In genomic region chr10:71489077-71489476, GRCh38 we compare ENCODE assay signal across 26 cellular contexts.
DNase-seq lines count a peak whose midpoint lies in the region; ATAC-seq, FAIRE-seq and TF ChIP-seq lines count a peak whose summit lies in the region.
"Had no signal": no experiment of that assay in that cellular context is flagged by ENCODE, and none has a peak within 500 bp of the region (broad histone marks: within the 10 kb centered on the region; RNA-seq: fewer than 3 reads in every experiment).

No MANE protein-coding gene starts in this region.

- TF ChIP-seq CTCF in HEK293 (tag by site-specific recombination; IDR thresholded peaks at IDR 0.05) = no peak
- TF ChIP-seq CTCF in K562 (IDR thresholded peaks at IDR 0.05 in 2 of 3, conservative IDR thresholded peaks at IDR 0.05 in 1 of 3; ENCODE audit: insufficient read depth in 2 of 3, low read depth in 1 of 3, low read length in 3 of 3) = no peak
- TF ChIP-seq CTCF in pancreas (IDR thresholded peaks at IDR 0.05) = no peak

- FAIRE-seq in K562 (lab: Jason Lieb, UNC) (no peak), pancreas (lab: Jason Lieb, UNC) (no peak)
- FAIRE-seq: A204.1, GM12878, GM12892, GM18507 had no signal

- H3K27ac ChIP-seq in HEK293 (ENCODE audit: extremely low read depth, low read depth, low read length) (no peak overlapping the region), K562 (ENCODE audit: extremely low read depth, low read depth, low read length) (no peak overlapping the region), pancreas (no peak overlapping the region)
- H3K27ac ChIP-seq: BLaER1 had no signal

- no peaks in the 10 kb centered on the region for H3K9me1 ChIP-seq in K562 (ENCODE audit: control insufficient read depth, insufficient read depth, low read length)

- no peak for ATAC-seq in K562
- ATAC-seq in sciatic nerve = no peak
- ATAC-seq in pancreas = no peak
- ATAC-seq: GM12878 had no signal

- no peak overlapping the region for H3K4me2 ChIP-seq in K562 (ENCODE audit: insufficient read depth, low read length)
- H3K4me2 ChIP-seq: BLaER1 had no signal

- H3K36me3 ChIP-seq in HEK293 (ENCODE audit: control insufficient read depth in 2 of 2, insufficient read depth in 1 of 2, low read length in 2 of 2) = no peaks in the 10 kb centered on the region
- H3K36me3 ChIP-seq in K562 (ENCODE audit: control insufficient read depth, insufficient read depth, low read length) = no peaks in the 10 kb centered on the region
- no peaks in the 10 kb centered on the region for H3K36me3 ChIP-seq in pancreas
- H3K36me3 ChIP-seq: BE2C, BLaER1 had no signal

- POLR2A ChIA-PET in HEK293 (lab: Yijun Ruan, JAX) = no interaction called here
- POLR2A ChIA-PET in K562 (lab: Yijun Ruan, JAX) = no interaction called here

- no peaks in the 10 kb centered on the region for H3K79me2 ChIP-seq in K562 (ENCODE audit: control insufficient read depth, insufficient read depth, low read length)

- intact Hi-C loops in K562 (cut with micrococcal nuclease) (loop anchor here (5.0 kb wide), 2 partner anchors 208 to 323 kb away; no protein-coding TSS in a partner anchor), sciatic nerve (cut with DNase I) (no loop called here), pancreas (cut with DNase I) (no loop called here)

- no peaks in the 10 kb centered on the region for H4K20me1 ChIP-seq in K562 (replicated peaks; ENCODE audit: control insufficient read depth, insufficient read depth, low read length)
- H4K20me1 ChIP-seq: BLaER1 had no signal

- peak; percentile 7 for DNase-seq in OCI-M1 (lab: John Stamatoyannopoulos, UW)
- no peak for DNase-seq in K562 (ENCODE audit: extremely low read depth in 1 of 4, low spot score in 3 of 4)
- DNase-seq in sciatic nerve (ENCODE audit: low spot score) = no peak
- DNase-seq in midbrain (lab: John Stamatoyannopoulos, UW) = no peak
- no peak for DNase-seq in pancreas
- DNase-seq: 8988T; ACHN; BE2C; C1 segment of cervical spinal cord; CD4-positive, alpha-beta memory T cell; CD4-positive, CD25-positive, alpha-beta regulatory T cell; CD8-positive, alpha-beta memory T cell; COR-L47; DMS 273 treated with DMSO at 0.1 percent for 48 hours; DMS153; DMS53; DMS79; DND-41; EL; GDM1 had no signal

- no peak for TF ChIP-seq POLR2A in K562 (conservative IDR thresholded peaks at IDR 0.05)

- TF ChIP-seq RAD21 in K562 (CRISPR knock-in tag; conservative IDR thresholded peaks at IDR 0.05 in 1 of 2, IDR thresholded peaks at IDR 0.05 in 1 of 2) = no peak

- in situ Hi-C loops in K562 (cut with MboI) = no loop called here

- H3K9me3 ChIP-seq in HEK293 (ENCODE audit: control insufficient read depth, insufficient read depth, low read depth, low read length) (no peaks in the 10 kb centered on the region), K562 (replicated peaks; ENCODE audit: control insufficient read depth, insufficient read depth, low read depth, low read length) (no peaks in the 10 kb centered on the region), pancreas (no peaks in the 10 kb centered on the region)
- H3K9me3 ChIP-seq: BE2C had no signal

- H3K27me3 ChIP-seq in K562 (ENCODE audit: control insufficient read depth in 2 of 2, insufficient read depth in 2 of 2, low read length in 2 of 2) (peaks cover 16 to 37% of the 10 kb centered on the region in 2 experiments), pancreas (no peaks in the 10 kb centered on the region)
- H3K27me3 ChIP-seq: BE2C, BLaER1 had no signal

- CTCF ChIA-PET in HEK293 (lab: Yijun Ruan, JAX) = interaction anchor here (0.7 to 1.8 kb wide), 3 partner anchors 81 to 170 kb away, joined by 3 to 8 read pairs (median 4); no protein-coding TSS in a partner anchor
- CTCF ChIA-PET in K562 (lab: Yijun Ruan, JAX; ENCODE audit: low intra/inter-chr PET ratio) = no interaction called here

- no TSS peak for BruUV-seq in K562 (replicated peaks; lab: Mats Ljungman, UMichigan)

- H3K4me3 ChIP-seq in HEK293 (ENCODE audit: low read depth, low read length) = no peak overlapping the region
- H3K4me3 ChIP-seq in K562 = no peak overlapping the region
- no peak overlapping the region for H3K4me3 ChIP-seq in pancreas
- H3K4me3 ChIP-seq: BLaER1, GM12878 had no signal

- H2AFZ ChIP-seq in K562 (ENCODE audit: low read depth, low read length) = no peak overlapping the region

- WGBS in K562 (ENCODE audit: insufficient coverage, low coverage, missing lambda C conversion rate) = 5% methylated on average over 2 of the region's 2 CpGs
- WGBS in pancreas, 2 donors = 89 to 90% methylated on average over 2 of the region's 2 CpGs

- TF ChIP-seq EP300 in K562 (IDR thresholded peaks at IDR 0.05; ENCODE audit: low read length) = no peak

- H3K4me1 ChIP-seq in HEK293 (ENCODE audit: control insufficient read depth, insufficient read depth, low read length) = no peaks in the 10 kb centered on the region
- H3K4me1 ChIP-seq in K562 (replicated peaks in 1 of 2; ENCODE audit: control insufficient read depth in 2 of 2, insufficient read depth in 2 of 2, low read length in 2 of 2) = no peaks in the 10 kb centered on the region
- H3K4me1 ChIP-seq in pancreas = no peaks in the 10 kb centered on the region
- H3K4me1 ChIP-seq: BE2C had no signal

- no peak overlapping the region for H3K9ac ChIP-seq in K562 (ENCODE audit: insufficient read depth in 1 of 2, low read depth in 2 of 2, low read length in 2 of 2)
- H3K9ac ChIP-seq: BLaER1 had no signal

TF ChIP-seq in HEK293, 187 proteins besides CTCF, POLR2A, EP300 and RAD21 (continues in another document):
- TF ChIP-seq ZNF558 (tag by site-specific recombination; IDR thresholded peaks at IDR 0.05) = no peak
- no peak for TF ChIP-seq GLI2 (tag by site-specific recombination; IDR thresholded peaks at IDR 0.05; ENCODE audit: borderline replicate concordance, low read depth)
- TF ChIP-seq ZNF211 (tag by site-specific recombination; IDR thresholded peaks at IDR 0.05; ENCODE audit: low read depth) = no peak
- peak; percentile 50 for TF ChIP-seq SETDB1 (IDR thresholded peaks at IDR 0.05; ENCODE audit: insufficient read length, low read length)
- TF ChIP-seq BCL11B (tag by site-specific recombination; IDR thresholded peaks at IDR 0.05; ENCODE audit: low read depth) = no peak
- TF ChIP-seq ZNF600 (tag by site-specific recombination; IDR thresholded peaks at IDR 0.05) = no peak
- 0 out of 2 replicates have a peak, but pooled peaks have one; percentile 39 for TF ChIP-seq ZSCAN5A (tag by site-specific recombination; IDR thresholded peaks at IDR 0.05)
- no peak for TF ChIP-seq ZNF670 (tag by site-specific recombination; IDR thresholded peaks at IDR 0.05; ENCODE audit: low read depth)
- no peak for TF ChIP-seq ZNF580 (tag by site-specific recombination; IDR thresholded peaks at IDR 0.05)
- no peak for TF ChIP-seq HOXC10 (CRISPR knock-in tag; IDR thresholded peaks at IDR 0.05)
- no peak for TF ChIP-seq ZNF777 (tag by site-specific recombination; IDR thresholded peaks at IDR 0.05; ENCODE audit: borderline replicate concordance)
- TF ChIP-seq ZNF138 (tag by site-specific recombination; IDR thresholded peaks at IDR 0.05; ENCODE audit: borderline replicate concordance) = no peak

TF ChIP-seq in K562, 482 proteins besides CTCF, POLR2A, EP300 and RAD21:
- peak in 1 of 2 experiments; percentile 57; a peak in 1 of 3 replicates for TF ChIP-seq CBX3 (IDR thresholded peaks at IDR 0.05; ENCODE audit: borderline replicate concordance in 1 of 2, low read length in 2 of 2)
- no peak for TF ChIP-seq PTTG1 (tag; IDR thresholded peaks at IDR 0.05; ENCODE audit: low read depth)
- TF ChIP-seq ZNF280A (IDR thresholded peaks at IDR 0.05; ENCODE audit: low read depth, partially characterized antibody) = peak; percentile 30

Comparison
In these comparisons a context has a peak if more than half of its experiments do, and no peak if none do; other contexts are left out.
1. Of the 44 proteins assayed by ChIP-seq in both K562 and HEK293: peak only in K562: none; only in HEK293: SETDB1; in both: none; in neither: 43.